ENCODE assay signal across 8 cellular contexts in the genomic region with DNA sequence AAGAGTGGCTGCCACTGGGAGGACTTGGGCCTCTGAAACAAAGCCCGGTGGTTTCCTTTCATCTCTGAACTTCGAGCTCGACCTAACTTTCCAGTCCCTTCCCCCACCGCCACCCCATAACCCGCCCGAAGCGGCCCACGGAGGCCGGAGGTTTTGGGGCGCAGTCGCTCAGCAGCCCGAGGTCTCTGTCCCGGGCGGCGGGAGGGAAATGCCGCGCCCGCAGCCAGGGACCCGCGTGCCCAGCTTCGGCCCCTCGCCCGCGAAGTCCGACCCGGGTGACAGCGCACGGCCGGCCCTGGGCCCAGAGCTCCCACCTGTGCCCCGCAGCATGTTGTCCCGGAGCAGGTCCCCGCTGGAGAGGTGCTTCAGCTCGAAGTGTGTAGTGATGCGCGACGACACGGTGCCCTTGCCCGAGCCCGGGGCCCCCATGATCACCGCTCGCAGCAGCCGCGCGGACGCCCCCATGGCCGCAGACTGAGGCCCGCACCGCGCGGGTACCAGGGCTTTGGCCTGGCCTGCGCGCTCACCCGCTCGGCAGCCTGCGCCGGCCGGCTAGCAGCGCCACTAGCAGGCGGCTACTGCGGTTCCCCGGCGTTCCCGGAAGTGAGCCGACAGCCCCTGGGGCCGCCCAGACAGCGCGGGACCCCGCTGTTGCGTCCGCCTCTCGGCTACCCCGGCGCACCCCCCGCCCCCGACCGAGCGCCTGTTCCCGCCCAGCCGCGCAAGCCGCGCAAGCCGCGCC. TPM values are rescaled to one million over a fixed set of nuclear protein-coding genes. Genes with fewer than 3 reads are reported as not detected.
DNase-seq lines count a peak whose midpoint lies in the region; ATAC-seq and TF ChIP-seq lines count a peak whose summit lies in the region.

A gene (minus strand): TSS at position 580 of the 742 bp plus-strand sequence. CDS start 115 bp downstream, at position 465.

- no peaks in the 10 kb centered on the region for H3K27me3 ChIP-seq in BLaER1
- no peaks in the 10 kb centered on the region for H3K27me3 ChIP-seq in right lobe of liver

- peak in 3 of 4 donors; percentile 25 to 36 (median 25) for TF ChIP-seq CTCF in right lobe of liver (IDR thresholded peaks at IDR 0.05)

- ATAC-seq in HG03354 (IDR thresholded peaks at IDR 0.05; ENCODE audit: poor library complexity, severe bottlenecking, unreplicated experiment) (peak; percentile 89), right lobe of liver (peak; percentile 73 to 94 (median 86))

- H3K36me3 ChIP-seq in BLaER1 (no peaks in the 10 kb centered on the region), right lobe of liver (no peaks in the 10 kb centered on the region)

- intact Hi-C loops in right lobe of liver (cut with DNase I): loop anchor here in 1 of 2 donors (10.0 kb wide), 1 partner anchor 76 kb away; a partner anchor contains a TSS

- DNase-seq in NCI-H526 treated with DMSO at 0.1 percent for 48 hours (lab: John Stamatoyannopoulos, UW): peak; percentile 78
- DNase-seq in activated CD4-positive, alpha-beta T cell treated with anti-CD3 and anti-CD28 coated beads, Interleukin-2, amount 50 U/mL, for 48 hours: peak; percentile 79 to 83
- peak; percentile 68 to 91 for DNase-seq in dermis microvascular lymphatic vessel endothelial cell (ENCODE audit: low read depth in 2 of 2)
- DNase-seq in right lobe of liver: peak; percentile 92 to 95 (median 93)
- DNase-seq in stimulated activated CD4-positive, alpha-beta T cell treated with anti-CD3 and anti-CD28 coated beads, Interleukin-4, amount 100 ng/mL, for 4 hours: peak; percentile 75 to 83

- peak within 1 kb of the TSS; percentile 94 for H3K4me3 ChIP-seq in BLaER1
- H3K4me3 ChIP-seq in right lobe of liver: peak within 1 kb of the TSS; percentile 79 to 99 (median 81)

- peaks cover 36% of the 10 kb centered on the region; the same call in 1 of the 2 replicates for H4K20me1 ChIP-seq in BLaER1

- TF ChIP-seq POLR2A in GM19099 (IDR thresholded peaks at IDR 0.05; ENCODE audit: extremely low read depth, insufficient read length, low read depth) (peak; percentile 96), right lobe of liver (IDR thresholded peaks at IDR 0.05) (peak; percentile 96)

- peaks cover 14% of the 10 kb centered on the region for H3K4me1 ChIP-seq in BLaER1
- peaks cover 0 to 15% (median 0%) of the 10 kb centered on the region in 4 donors for H3K4me1 ChIP-seq in right lobe of liver

- H3K9me3 ChIP-seq in BLaER1: no peaks in the 10 kb centered on the region
- H3K9me3 ChIP-seq in right lobe of liver: no peaks in the 10 kb centered on the region

- peak within 1 kb of the TSS; percentile 91 for H3K4me2 ChIP-seq in BLaER1

- peak within 1 kb of the TSS; percentile 94 for H3K9ac ChIP-seq in BLaER1

- 0% methylated on average over 22 of the region's 84 CpGs for WGBS in right lobe of liver (ENCODE audit: insufficient coverage, low coverage, low lambda C conversion rate, missing lambda C conversion rate)

- H3K27ac ChIP-seq in BLaER1: peak within 1 kb of the TSS; percentile 94
- peak within 1 kb of the TSS; percentile 92 to 99 (median 94) for H3K27ac ChIP-seq in right lobe of liver

RNA-seq across cellular contexts. Expression of the gene that starts here (rescaled TPM):
- total RNA-seq in dermis microvascular lymphatic vessel endothelial cell (48.8 and 61.2 TPM in 2 replicates), right lobe of liver (100 to 1,000 TPM in 3 of 6 experiments, 10 to 100 TPM in 3; 72.4 to 131 (median 99.5) TPM)

Comparison
In these comparisons a context has a peak if more than half of its experiments do, and no peak if none do; other contexts are left out.
1. Peak in every context shown above with its lines: DNase-seq, ATAC-seq, H3K4me3 ChIP-seq and H3K27ac ChIP-seq.